Comparison of ENCODE assay signal across 14 cellular contexts in genomic region chr1:158146739-158147138, GRCh38. TPM values are rescaled to one million over a fixed set of nuclear protein-coding genes. Genes with fewer than 3 reads are reported as not detected.
"Had no signal": no experiment of that assay in that cellular context is flagged by ENCODE, and none has a peak within 500 bp of the region (broad histone marks: within the 10 kb centered on the region; RNA-seq: fewer than 3 reads in every experiment).

No MANE protein-coding gene starts in this region.

- H3K27ac ChIP-seq: hepatocyte had no signal

- DNase-seq: activated T-cell treated with anti-CD3 and anti-CD28 coated beads, Interleukin-2, amount 50 U/mL, for 1 hour; body of pancreas; cerebellar nuclear complex; mucosa of descending colon; naive thymus-derived CD8-positive, alpha-beta T cell; posterior cingulate gyrus; stimulated activated CD4-positive, alpha-beta T cell treated with anti-CD3 and anti-CD28 coated beads, Interleukin-2, amount 100 ng/mL, for 24 hours; stimulated activated naive CD4-positive, alpha-beta T cell had no signal

- FAIRE-seq: endometrium, frontal cortex had no signal

- H3K4me3 ChIP-seq: body of pancreas, hepatocyte, mucosa of descending colon had no signal

- ATAC-seq: activated CD4-positive, CD25-positive, alpha-beta regulatory T cell treated with anti-CD3 and anti-CD28 coated beads, Interleukin-2, amount 50 U/mL, for 24 hours; body of pancreas; mucosa of descending colon; naive thymus-derived CD8-positive, alpha-beta T cell had no signal

- H3K9me3 ChIP-seq: body of pancreas, mucosa of descending colon, neutrophil had no signal

- H3K27me3 ChIP-seq: body of pancreas, hepatocyte, neutrophil had no signal

- H3K36me3 ChIP-seq: neutrophil had no signal

RNA-seq across cellular contexts. Expression of gene CD1D, which starts 34.0 kb away (rescaled TPM):
- total RNA-seq: T-helper 2 cell treated with Interferon-gamma antibody and Interleukin-4, amounts not matched to agents 100 ng/mL and 5 ng/mL, for 36 hours had no signal
